In the genomic region with DNA sequence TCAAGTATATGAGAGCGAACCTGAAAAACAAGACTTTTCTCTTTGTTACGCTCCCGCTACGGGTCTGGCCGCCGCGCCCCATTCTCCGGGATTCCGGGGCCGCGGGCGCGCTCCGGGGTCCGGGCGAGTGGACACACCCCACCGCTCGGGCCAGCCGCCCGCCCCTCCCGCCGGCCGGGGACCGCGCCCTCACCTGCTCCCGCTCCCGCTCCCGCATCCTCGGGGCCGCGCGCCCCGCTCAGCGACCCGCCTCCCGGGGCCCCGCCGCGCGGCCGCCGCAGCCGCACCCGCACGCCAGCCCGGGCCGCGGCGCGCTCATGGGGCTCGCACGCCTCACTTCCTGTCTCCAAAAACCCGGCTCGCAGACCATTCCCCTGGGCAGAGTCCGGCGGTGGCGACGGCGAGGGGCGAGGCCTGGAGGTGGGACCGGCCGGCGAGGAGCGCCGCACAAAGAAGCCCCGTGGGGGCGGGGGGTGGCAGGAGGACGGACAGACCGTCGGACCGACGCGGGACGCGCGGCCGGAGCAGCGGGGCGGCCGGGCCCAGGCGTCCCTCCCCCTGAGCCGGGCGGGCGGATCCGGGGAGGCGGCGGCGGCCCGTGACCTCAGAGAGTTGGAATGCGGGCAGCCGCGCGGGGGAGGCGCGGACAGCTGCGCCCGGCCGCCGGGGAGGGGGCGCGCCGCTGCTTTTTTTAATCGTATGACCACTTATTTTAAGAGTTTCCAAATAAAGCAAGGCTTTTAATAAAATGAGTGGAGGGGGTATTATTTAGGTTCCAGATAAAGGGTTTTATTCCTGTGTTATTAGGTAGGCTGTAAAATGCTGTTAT, we compare ENCODE assay signal across 8 cellular contexts. TPM values are rescaled to one million over a fixed set of nuclear protein-coding genes. Genes with fewer than 3 reads are reported as not detected.
DNase-seq lines count a peak whose midpoint lies in the region; ATAC-seq and TF ChIP-seq lines count a peak whose summit lies in the region.

A gene (minus strand): TSS at position 550 of the 829 bp plus-strand sequence. CDS start 4,590 bp downstream, outside the sequence.

- H3K27ac Mint-ChIP-seq in activated T-helper 17 cell treated with anti-CD3 and anti-CD28 coated beads, Interleukin-2, amount 50 U/mL, for 72 hours = no peak within 1 kb of the TSS
- peak within 1 kb of the TSS in 1 of 6 donors; percentile 70 for H3K27ac Mint-ChIP-seq in naive B cell

- H3K36me3 Mint-ChIP-seq in activated T-helper 17 cell treated with anti-CD3 and anti-CD28 coated beads, Interleukin-2, amount 50 U/mL, for 72 hours (ENCODE audit: low read depth) = peaks cover 6% of the 10 kb centered on the region
- H3K36me3 Mint-ChIP-seq in naive B cell = no peaks in the 10 kb centered on the region

- no peaks in the 10 kb centered on the region for H3K9me3 ChIP-seq in IMR-90 (ENCODE audit: control insufficient read depth, insufficient read depth, low read length)
- no peaks in the 10 kb centered on the region for H3K9me3 ChIP-seq in aorta (ENCODE audit: control insufficient read depth, low read length)

- no peaks in the 10 kb centered on the region for H3K27me3 ChIP-seq in IMR-90 (ENCODE audit: control insufficient read depth, insufficient read depth, low read length)
- no peaks in the 10 kb centered on the region for H3K27me3 ChIP-seq in aorta (ENCODE audit: control insufficient read depth in 1 of 2, insufficient read depth in 2 of 2, low read length in 1 of 2)

- peaks cover 39% of the 10 kb centered on the region for H3K27me3 Mint-ChIP-seq in activated T-helper 17 cell treated with anti-CD3 and anti-CD28 coated beads, Interleukin-2, amount 50 U/mL, for 72 hours
- peaks cover 45 to 78% (median 58%) of the 10 kb centered on the region in 3 donors for H3K27me3 Mint-ChIP-seq in naive B cell

- peaks cover 15 to 30% of the 10 kb centered on the region in 2 experiments for H3K79me1 ChIP-seq in IMR-90 (ENCODE audit: low read depth in 1 of 2, low read length in 2 of 2)

- WGBS in IMR-90 (ENCODE audit: extremely low coverage in 2 of 2, insufficient read length in 1 of 2), 2 experiments = 0% methylated on average over 27 of the region's 103 CpGs; no CpG with 5 or more reads in 1 of the 2 experiments
- WGBS in aorta, 2 donors = 1% methylated on average over 63 to 103 of the region's 103 CpGs

- peak within 1 kb of the TSS; percentile 88 for H3K56ac ChIP-seq in IMR-90 (ENCODE audit: extremely low read depth, insufficient read depth, low read length)

- no peak for TF ChIP-seq RAD21 in IMR-90 (IDR thresholded peaks at IDR 0.05; ENCODE audit: low read length)

- peak within 1 kb of the TSS; percentile 92 for H3K23ac ChIP-seq in IMR-90 (ENCODE audit: low read depth, low read length)

- H3K9me3 Mint-ChIP-seq in activated T-helper 17 cell treated with anti-CD3 and anti-CD28 coated beads, Interleukin-2, amount 50 U/mL, for 72 hours = no peaks in the 10 kb centered on the region
- no peaks in the 10 kb centered on the region for H3K9me3 Mint-ChIP-seq in naive B cell

- no peak for TF ChIP-seq CTCF in AG04449 (IDR thresholded peaks at IDR 0.05; ENCODE audit: insufficient read depth, low read length, missing control alignments)
- TF ChIP-seq CTCF in GM12865 (IDR thresholded peaks at IDR 0.05; ENCODE audit: insufficient read depth, low read depth, low read length, missing control alignments) = no peak
- 0 out of 2 replicates have a peak, but pooled peaks have one; percentile 4 for TF ChIP-seq CTCF in IMR-90 (conservative IDR thresholded peaks at IDR 0.05; ENCODE audit: low read depth, low read length)
- TF ChIP-seq CTCF in foreskin fibroblast (IDR thresholded peaks at IDR 0.05; ENCODE audit: low read depth, low read length) = no peak

- H3K36me3 ChIP-seq in IMR-90 (ENCODE audit: control insufficient read depth, insufficient read depth, low read length) = peaks cover 4% of the 10 kb centered on the region; the same call in 1 of the 2 replicates
- H3K36me3 ChIP-seq in aorta (ENCODE audit: control insufficient read depth in 1 of 2, insufficient read depth in 2 of 2, low read length in 1 of 2) = no peaks in the 10 kb centered on the region

- H3K4me1 ChIP-seq in IMR-90 (ENCODE audit: control insufficient read depth, insufficient read depth, low read length) (peaks cover 8% of the 10 kb centered on the region), aorta (ENCODE audit: control insufficient read depth in 1 of 2, insufficient read depth in 2 of 2, low read length in 2 of 2) (peaks cover 0 to 4% of the 10 kb centered on the region in 2 donors)

- peak; percentile 87 for ATAC-seq in IMR-90 (ENCODE audit: low read depth)
- peak; percentile 47 for ATAC-seq in activated T-helper 17 cell treated with anti-CD3 and anti-CD28 coated beads, Interleukin-2, amount 50 U/mL, for 72 hours (replicated peaks)
- peak; percentile 56 to 57 for ATAC-seq in naive B cell (ENCODE audit: low read depth in 2 of 2)
- ATAC-seq in aorta (ENCODE audit: low FRiP score) = peak; percentile 90

- H3K4ac ChIP-seq in IMR-90 (ENCODE audit: low read depth, low read length) = peak within 1 kb of the TSS; percentile 78

- DNase-seq in AG04449 (ENCODE audit: low read depth, low spot score) = no peak
- no peak for DNase-seq in GM12865 (ENCODE audit: low read depth)
- peak; percentile 64 for DNase-seq in IMR-90
- peak; percentile 76 to 91 for DNase-seq in foreskin fibroblast
- peak; percentile 17 for DNase-seq in naive B cell
- DNase-seq in aorta = peak; percentile 77 to 94
- no peak for DNase-seq in GOT3 (lab: John Stamatoyannopoulos, UW)

- peak within 1 kb of the TSS; percentile 87 for H2BK20ac ChIP-seq in IMR-90 (ENCODE audit: low read depth, low read length)

- H3K4me3 ChIP-seq in AG04449 (ENCODE audit: low read depth, low read length) = peak within 1 kb of the TSS; percentile 75
- peak within 1 kb of the TSS; percentile 53 for H3K4me3 ChIP-seq in GM12865 (ENCODE audit: low read depth, low read length)
- H3K4me3 ChIP-seq in IMR-90 (ENCODE audit: insufficient read depth, low read depth, low read length) = peak within 1 kb of the TSS; percentile 65
- H3K4me3 ChIP-seq in foreskin fibroblast (ENCODE audit: low read depth in 1 of 2, low read length in 2 of 2) = peak within 1 kb of the TSS; percentile 76 to 89
- peak within 1 kb of the TSS; percentile 100 for H3K4me3 ChIP-seq in aorta (ENCODE audit: low read length in 2 of 2)

- peaks cover 17% of the 10 kb centered on the region; the same call in 1 of the 2 replicates for H4K20me1 ChIP-seq in IMR-90 (ENCODE audit: insufficient read depth, low read length)

- peak; percentile 73 for TF ChIP-seq POLR2A in IMR-90 (IDR thresholded peaks at IDR 0.05; ENCODE audit: low read depth, low read length)

- peak within 1 kb of the TSS; percentile 97 for H2AFZ ChIP-seq in IMR-90 (replicated peaks; ENCODE audit: low read length, poor library complexity)

- H3K27ac ChIP-seq in IMR-90 (ENCODE audit: insufficient read depth, low read length) (peak within 1 kb of the TSS; percentile 62), aorta (ENCODE audit: low read depth in 1 of 2, low read length in 2 of 2) (peak within 1 kb of the TSS; percentile 90 to 99)

- H3K18ac ChIP-seq in IMR-90 (ENCODE audit: low read depth, low read length) = peak within 1 kb of the TSS; percentile 68

- BruUV-seq in IMR-90 (replicated peaks; lab: Mats Ljungman, UMichigan) = no TSS peak

- POLR2A ChIA-PET in AG04449 (lab: Yijun Ruan, JAX) (interaction anchor here (0.7 kb wide), 1 partner anchor 55 kb away, joined by 3 read pairs; no protein-coding TSS in a partner anchor), IMR-90 (lab: Charles Lee; ENCODE audit: unreplicated experiment) (no interaction called here)

- H4K8ac ChIP-seq in IMR-90 (ENCODE audit: low read depth in 2 of 2, low read length in 2 of 2) = peak within 1 kb of the TSS; percentile 52 to 67; a peak in 2 of 4 replicates

- in situ Hi-C loops in IMR-90 (cut with MboI; ENCODE audit: low sequenced_read_pairs) = loop anchor here (10.0 kb wide), 2 partner anchors 170 to 360 kb away; a partner anchor contains a TSS

- peak within 1 kb of the TSS; percentile 51; the same call in 1 of the 3 replicates for H2BK15ac ChIP-seq in IMR-90 (ENCODE audit: low read depth, low read length)

- dilution Hi-C loops in IMR-90 (cut with HindIII; ENCODE audit: low sequenced_read_pairs, unreplicated experiment) = no loop called here

- peaks cover 16% of the 10 kb centered on the region for H3K4me1 Mint-ChIP-seq in activated T-helper 17 cell treated with anti-CD3 and anti-CD28 coated beads, Interleukin-2, amount 50 U/mL, for 72 hours
- H3K4me1 Mint-ChIP-seq in naive B cell = peaks cover 7 to 30% (median 14%) of the 10 kb centered on the region in 3 donors

- peak within 1 kb of the TSS; percentile 92 for H3K9ac ChIP-seq in IMR-90 (ENCODE audit: low read depth, low read length)

- peak within 1 kb of the TSS; percentile 66 for H3K14ac ChIP-seq in IMR-90 (replicated peaks; ENCODE audit: low read depth, low read length)

- no peaks in the 10 kb centered on the region for H3K9me1 ChIP-seq in IMR-90 (ENCODE audit: insufficient read depth, low read length)

- H2BK5ac ChIP-seq in IMR-90 (ENCODE audit: low read depth, low read length, poor library complexity, severe bottlenecking) = peak within 1 kb of the TSS; percentile 44

- peak within 1 kb of the TSS; percentile 57 for H4K5ac ChIP-seq in IMR-90 (ENCODE audit: low read depth, low read length)

- H3K4me3 Mint-ChIP-seq in activated T-helper 17 cell treated with anti-CD3 and anti-CD28 coated beads, Interleukin-2, amount 50 U/mL, for 72 hours = peak within 1 kb of the TSS; percentile 67
- H3K4me3 Mint-ChIP-seq in naive B cell = peak within 1 kb of the TSS; percentile 70 to 88 (median 78)

- peak within 1 kb of the TSS; percentile 94 for H2AK9ac ChIP-seq in IMR-90 (replicated peaks; ENCODE audit: low read depth, low read length, poor library complexity)

- intact Hi-C loops in IMR-90 (cut with micrococcal nuclease) = no loop called here
- intact Hi-C loops in aorta (cut with DNase I) = loop anchor here in 1 of 2 donors (5.0 kb wide), 1 partner anchor 278 kb away; no protein-coding TSS in a partner anchor

- H2BK120ac ChIP-seq in IMR-90 (ENCODE audit: low read depth, low read length) = peak within 1 kb of the TSS; percentile 87

- CTCF ChIA-PET in AG04449 (lab: Yijun Ruan, JAX) (interaction anchor here (1.2 to 2.1 kb wide), 2 partner anchors 66 to 366 kb away, joined by 6 to 7 read pairs; no protein-coding TSS in a partner anchor), IMR-90 (lab: Yijun Ruan, JAX) (no interaction called here)

- H2AK5ac ChIP-seq in IMR-90 (ENCODE audit: low read depth, low read length) = peak within 1 kb of the TSS; percentile 68; the same call in 1 of the 2 replicates

- peak within 1 kb of the TSS; percentile 57 for H4K91ac ChIP-seq in IMR-90 (ENCODE audit: insufficient read depth, low read depth, low read length)

- H3K4me2 ChIP-seq in IMR-90 (ENCODE audit: low read depth, low read length) = peak within 1 kb of the TSS; percentile 99

TF ChIP-seq in IMR-90, 13 proteins besides CTCF, POLR2A, EP300 and RAD21 (continues in another document):
- no peak for TF ChIP-seq NFE2L2 (IDR thresholded peaks at IDR 0.05; ENCODE audit: low read depth, low read length)

RNA-seq across cellular contexts. Expression of the gene that starts here (rescaled TPM):
- total RNA-seq in IMR-90 (2012; rRNA removed) = 10.4 and 11.4 TPM in 2 replicates
- 10.1 and 10.7 TPM in 2 replicates for polyA plus RNA-seq in IMR-90 (2012; rRNA removed)
- 4.5 and 6.3 TPM in 2 replicates for polyA plus RNA-seq in IMR-90 (2012; cell fraction: cytosol; rRNA removed)
- polyA plus RNA-seq in IMR-90 (2012; cell fraction: nucleus; rRNA removed; ENCODE audit: low replicate concordance) = 17.6 and 21.1 TPM in 2 replicates
- not detected for total RNA-seq in activated T-helper 17 cell treated with anti-CD3 and anti-CD28 coated beads, Interleukin-2, amount 50 U/mL, for 72 hours
- not detected for polyA plus RNA-seq in naive B cell (ENCODE audit: low read depth in 6 of 6)
- 10 to 100 TPM; 45.8 to 53.7 TPM for total RNA-seq in aorta
- 10 to 100 TPM; 15.6 to 26.4 TPM for polyA plus RNA-seq in aorta

Comparison
In these comparisons a context has a peak if more than half of its experiments do, and no peak if none do; other contexts are left out.
1. RNA of the gene that starts here (total RNA-seq): 45.8 to 53.7 TPM in aorta and 10.4 to 11.4 TPM in IMR-90; not detected in activated T-helper 17 cell treated with anti-CD3 and anti-CD28 coated beads, Interleukin-2, amount 50 U/mL, for 72 hours; every median in the first group is over 10 times any median in the second.
2. RNA of the gene that starts here (polyA plus RNA-seq): 15.6 to 26.4 TPM in aorta and 4.5 to 21.1 TPM in IMR-90; not detected in naive B cell; every median in the first group is over 4 times any median in the second.
3. Peak in ATAC-seq in activated T-helper 17 cell treated with anti-CD3 and anti-CD28 coated beads, Interleukin-2, amount 50 U/mL, for 72 hours; RNA of the gene not detected or under 1 TPM.
4. Peak in DNase-seq and ATAC-seq in naive B cell; RNA of the gene not detected or under 1 TPM.
5. DNase-seq: peak in IMR-90 (single experiment), foreskin fibroblast (2 of 2) and aorta (2 of 2); none in AG04449 (single experiment), GM12865 (single experiment) and GOT3 (single experiment).
6. Peak in every context shown above with its lines, with median percentiles within 50 percentile points of each other: H3K4me3 ChIP-seq and ATAC-seq.